In the genomic region with DNA sequence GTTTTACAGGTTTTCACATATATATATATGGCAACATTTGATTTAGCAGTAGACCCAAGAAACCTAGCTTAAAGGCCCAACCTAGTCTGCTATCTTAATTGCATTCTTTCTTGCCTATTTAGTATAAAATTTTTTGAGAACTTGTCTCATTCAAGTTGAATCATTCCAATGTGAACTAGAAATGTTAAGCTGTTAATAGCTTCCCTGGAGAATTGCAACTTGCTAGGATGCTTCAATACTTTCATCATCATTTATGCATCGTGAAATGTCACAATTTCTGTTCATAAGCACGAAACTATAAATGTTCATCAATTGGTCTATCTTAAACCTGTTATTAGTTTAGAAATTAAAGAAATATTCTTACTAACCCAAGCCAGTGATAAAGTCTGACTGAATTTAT, we compare ENCODE assay signal across 21 cellular contexts.
"Had no signal": no experiment of that assay in that cellular context is flagged by ENCODE, and none has a peak within 500 bp of the region (broad histone marks: within the 10 kb centered on the region; RNA-seq: fewer than 3 reads in every experiment).

No MANE protein-coding gene starts in this region.

- ATAC-seq: activated CD8-positive, alpha-beta T cell treated with anti-CD3 and anti-CD28 coated beads, Interleukin-2, amount 10 ng/mL, durations not matched to agents 7 days and 5 days; activated naive CD4-positive, alpha-beta T cell treated with anti-CD3 and anti-CD28 coated beads, Interleukin-2, amount 50 U/mL, for 72 hours; lower lobe of right lung; naive thymus-derived CD4-positive, alpha-beta T cell; sciatic nerve; stimulated activated memory B cell treated with anti-CD40 and anti-IgM and Interleukin-4, amounts not matched to agents 10 μg/mL and 1 μg/mL and 100 μg/mL, for 72 hours had no signal

- H3K27me3 ChIP-seq: esophagus squamous epithelium, uterus had no signal

- H3K9me3 ChIP-seq: esophagus squamous epithelium, lower lobe of right lung, uterus had no signal

- H3K27ac ChIP-seq: coronary artery, esophagus squamous epithelium, lower lobe of right lung, WERI-Rb-1 had no signal

- DNase-seq: activated CD4-positive, alpha-beta T cell treated with anti-CD3 and anti-CD28 coated beads, Interleukin-2, amount 10 ng/mL, durations not matched to agents 7 days and 5 days; activated CD4-positive, CD25-positive, alpha-beta regulatory T cell treated with anti-CD3 and anti-CD28 coated beads, Interleukin-2, amount 50 U/mL, for 72 hours; activated CD8-positive, alpha-beta T cell treated with anti-CD3 and anti-CD28 coated beads, Interleukin-2, amount 10 ng/mL, durations not matched to agents 7 days and 5 days; cerebellar nuclear complex; endodermal cell; esophagus squamous epithelium; foreskin melanocyte; kidney; lower lobe of right lung; naive thymus-derived CD4-positive, alpha-beta T cell; occipital lobe; posterior cingulate gyrus; stimulated activated CD4-positive, alpha-beta T cell treated with anti-CD3 and anti-CD28 coated beads, Interleukin-15, amount 100 ng/mL, for 24 hours; trophoblast cell; uterus; WERI-Rb-1 had no signal

- H3K4me3 ChIP-seq: coronary artery, esophagus squamous epithelium, lower lobe of right lung, smooth muscle cell, uterus had no signal

- H3K4me1 ChIP-seq: esophagus squamous epithelium, lower lobe of right lung had no signal

- H3K36me3 ChIP-seq: esophagus squamous epithelium, lower lobe of right lung, uterus, WERI-Rb-1 had no signal
